In the genomic region with DNA sequence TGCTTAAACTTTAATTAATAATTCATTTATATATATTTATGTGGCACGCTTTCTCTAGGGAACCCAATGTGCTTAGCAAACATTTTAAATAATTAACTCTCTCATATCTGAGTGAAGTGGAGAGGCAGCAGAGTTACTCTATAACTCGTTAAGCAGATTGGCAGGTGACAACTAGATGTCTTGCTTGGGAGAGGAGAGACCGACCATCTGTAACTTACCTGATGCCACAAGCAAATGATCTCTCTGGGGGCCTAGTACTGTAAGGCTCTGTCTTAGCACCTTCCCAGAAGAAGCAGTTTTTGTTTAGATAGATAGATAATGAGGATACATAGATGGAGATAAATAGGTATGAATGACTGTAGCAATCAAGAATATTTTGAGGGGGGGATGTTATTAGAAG, we compare ENCODE assay signal across 1 cellular context.
TF ChIP-seq lines count a peak whose summit lies in the region.

No MANE protein-coding gene starts in this region.

TF ChIP-seq in GM12878, 131 proteins besides CTCF, POLR2A, EP300 and RAD21 (continued from another document):
- TF ChIP-seq MEF2A (IDR thresholded peaks at IDR 0.05; ENCODE audit: insufficient read depth, low read depth, low read length) (no peak), SMARCA5 (IDR thresholded peaks at IDR 0.05) (0 out of 2 replicates have a peak, but pooled peaks have one; percentile 26), TBL1XR1 (IDR thresholded peaks at IDR 0.05; ENCODE audit: low read depth, low read length) (no peak), ZZZ3 (IDR thresholded peaks at IDR 0.05; ENCODE audit: control insufficient read depth, insufficient read length, low read depth) (no peak)
